In the genomic region with DNA sequence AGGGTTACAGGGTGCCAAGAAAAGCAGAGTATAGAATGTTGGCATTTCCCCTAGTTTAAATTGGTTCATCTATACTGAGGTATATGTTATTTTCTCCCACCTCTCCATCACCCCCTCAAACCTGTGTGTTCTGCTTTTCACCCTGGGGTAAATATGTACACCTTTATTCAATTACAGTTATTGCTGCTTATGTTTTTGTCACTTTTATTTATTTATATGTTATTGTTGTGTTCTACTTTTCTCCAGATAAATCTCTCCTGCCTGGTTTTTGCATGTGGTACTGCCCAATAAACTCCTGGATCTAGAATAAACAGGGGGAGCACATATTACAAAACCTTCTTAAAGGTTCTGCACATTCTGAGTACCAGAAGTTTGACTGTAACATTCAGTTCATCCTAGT, we compare ENCODE assay signal across 1 cellular context.
"Had no signal": no experiment of that assay in that cellular context is flagged by ENCODE, and none has a peak within 500 bp of the region (broad histone marks: within the 10 kb centered on the region; RNA-seq: fewer than 3 reads in every experiment).

No MANE protein-coding gene starts in this region.

- H3K4me3 ChIP-seq: GM12878 had no signal

- ATAC-seq: GM12878 had no signal
